Comparison of ENCODE assay signal across 13 cellular contexts in genomic region chr3:169144691-169145090, GRCh38.
DNase-seq lines count a peak whose midpoint lies in the region; ATAC-seq, FAIRE-seq and TF ChIP-seq lines count a peak whose summit lies in the region.
"Had no signal": no experiment of that assay in that cellular context is flagged by ENCODE, and none has a peak within 500 bp of the region (broad histone marks: within the 10 kb centered on the region; RNA-seq: fewer than 3 reads in every experiment).

No MANE protein-coding gene starts in this region.

- intact Hi-C loops in esophagus muscularis mucosa (cut with DNase I) = loop anchor here (5.0 to 10.0 kb wide), 2 partner anchors 190 to 603 kb away; no protein-coding TSS in a partner anchor

- no peak for DNase-seq in WTC11 (ENCODE audit: low spot score)
- DNase-seq in esophagus muscularis mucosa (ENCODE audit: extremely low spot score) = no peak
- no peak for DNase-seq in osteocyte (ENCODE audit: extremely low spot score, unreplicated experiment)
- DNase-seq in NCI-H1105 treated with DMSO at 0.1 percent for 48 hours (lab: John Stamatoyannopoulos, UW) = no peak
- no peak for DNase-seq in NCI-H1930 (lab: John Stamatoyannopoulos, UW)
- DNase-seq: AML-193, DND-41, H7, NCI-H524 had no signal

- 55% methylated on average over 1 of the region's 1 CpG for WGBS in esophagus muscularis mucosa

- H3K9me3 ChIP-seq in esophagus muscularis mucosa = no peaks in the 10 kb centered on the region

- TF ChIP-seq EP300 in esophagus muscularis mucosa (IDR thresholded peaks at IDR 0.05) = no peak

- H3K36me3 Mint-ChIP-seq in WTC11 (no peaks in the 10 kb centered on the region), osteocyte (ENCODE audit: unreplicated experiment) (no peaks in the 10 kb centered on the region)
- H3K36me3 Mint-ChIP-seq: activated naive CD4-positive, alpha-beta T cell treated with anti-CD3 and anti-CD28 coated beads, Interleukin-2, amount 50 U/mL, for 24 hours had no signal

- H3K27ac Mint-ChIP-seq in WTC11 (no peak overlapping the region), osteocyte (ENCODE audit: unreplicated experiment) (no peak overlapping the region)
- H3K27ac Mint-ChIP-seq: activated naive CD4-positive, alpha-beta T cell treated with anti-CD3 and anti-CD28 coated beads, Interleukin-2, amount 50 U/mL, for 24 hours had no signal

- no peak for TF ChIP-seq POLR2A in esophagus muscularis mucosa (IDR thresholded peaks at IDR 0.05; ENCODE audit: low read depth)

- peaks cover 34% of the 10 kb centered on the region for H3K4me1 Mint-ChIP-seq in WTC11
- H3K4me1 Mint-ChIP-seq in osteocyte (ENCODE audit: unreplicated experiment) = peaks cover 27% of the 10 kb centered on the region

- peak; percentile 46 for FAIRE-seq in G401.6 (lab: Jason Lieb, UNC)

- H3K36me3 ChIP-seq in esophagus muscularis mucosa = no peaks in the 10 kb centered on the region

- H3K27me3 Mint-ChIP-seq in WTC11 (ENCODE audit: low read depth) (peaks cover 62% of the 10 kb centered on the region), osteocyte (ENCODE audit: unreplicated experiment) (peaks cover 30% of the 10 kb centered on the region)

- H3K4me1 ChIP-seq in esophagus muscularis mucosa = peaks cover 5 to 33% (median 31%) of the 10 kb centered on the region in 4 donors

- no peak for TF ChIP-seq CTCF in WTC11 (IDR thresholded peaks at IDR 0.05)
- TF ChIP-seq CTCF in esophagus muscularis mucosa (IDR thresholded peaks at IDR 0.05) = no peak
- TF ChIP-seq CTCF in osteocyte (IDR thresholded peaks at IDR 0.05) = no peak

- CTCF ChIA-PET in WTC11 (lab: Charles Lee) = interaction anchor here (1.5 kb wide), 1 partner anchor 518 kb away, joined by 4 read pairs; no protein-coding TSS in a partner anchor

- H3K27me3 ChIP-seq in esophagus muscularis mucosa = peaks cover 0 to 81% (median 28%) of the 10 kb centered on the region in 4 donors

- POLR2A ChIA-PET in WTC11 (lab: Charles Lee) = no interaction called here

- H3K4me3 Mint-ChIP-seq in WTC11 (peak overlapping the region; percentile 37), osteocyte (ENCODE audit: unreplicated experiment) (peak overlapping the region; percentile 28)
- H3K4me3 Mint-ChIP-seq: activated naive CD4-positive, alpha-beta T cell treated with anti-CD3 and anti-CD28 coated beads, Interleukin-2, amount 50 U/mL, for 24 hours had no signal

- peak overlapping the region in 2 of 4 donors; percentile 74 to 76 for H3K27ac ChIP-seq in esophagus muscularis mucosa (replicated peaks in 1 of 4)

- ATAC-seq in WTC11 (no peak), GM19324 (IDR thresholded peaks at IDR 0.05; ENCODE audit: low FRiP score, unreplicated experiment) (no peak)
- ATAC-seq in activated CD4-positive, CD25-positive, alpha-beta regulatory T cell treated with anti-CD3 and anti-CD28 coated beads, Interleukin-2, amount 50 U/mL, for 24 hours = no peak

- peak overlapping the region in 3 of 4 donors; percentile 54 to 60 (median 60) for H3K4me3 ChIP-seq in esophagus muscularis mucosa

- H3K9me3 Mint-ChIP-seq in WTC11 = no peaks in the 10 kb centered on the region
- H3K9me3 Mint-ChIP-seq in osteocyte (ENCODE audit: unreplicated experiment) = no peaks in the 10 kb centered on the region

TF ChIP-seq in WTC11, 78 proteins besides CTCF, POLR2A, EP300 and RAD21:
- TF ChIP-seq FOXJ3 (CRISPR knock-in tag; IDR thresholded peaks at IDR 0.05; ENCODE audit: borderline replicate concordance) = no peak
